18 cellular contexts compared by ENCODE assay signal in genomic region chr12:88309546-88309945, GRCh38.
DNase-seq lines count a peak whose midpoint lies in the region; ATAC-seq and TF ChIP-seq lines count a peak whose summit lies in the region.
"Had no signal": no experiment of that assay in that cellular context is flagged by ENCODE, and none has a peak within 500 bp of the region (broad histone marks: within the 10 kb centered on the region; RNA-seq: fewer than 3 reads in every experiment).

No MANE protein-coding gene starts in this region.

- H2AFZ ChIP-seq in smooth muscle cell (ENCODE audit: low read depth) = no peak overlapping the region

- peak in 5 of 8 donors; percentile 46 to 80 (median 50) for ATAC-seq in heart right ventricle
- ATAC-seq in Right ventricle myocardium inferior = no peak
- no peak for ATAC-seq in GM21717 (IDR thresholded peaks at IDR 0.05; ENCODE audit: unreplicated experiment)
- no peak for ATAC-seq in GM21367 (IDR thresholded peaks at IDR 0.05; ENCODE audit: unreplicated experiment)
- no peak for ATAC-seq in activated T-cell treated with anti-CD3 and anti-CD28 coated beads, Interleukin-2, amount 50 U/mL, for 72 hours (replicated peaks in 1 of 2)
- ATAC-seq: stimulated activated naive B cell treated with anti-CD40 and anti-IgM and Interleukin-4, amounts not matched to agents 10 μg/mL and 1 μg/mL and 100 μg/mL, for 72 hours; T-helper 17 cell had no signal

- peak overlapping the region in 7 of 10 donors; percentile 3 to 70 (median 46) for H3K27ac ChIP-seq in heart right ventricle
- H3K27ac ChIP-seq in smooth muscle cell (ENCODE audit: low read depth) = peak overlapping the region; percentile 66
- H3K27ac ChIP-seq: ovary had no signal

- DNase-seq in heart right ventricle (no peak), Right ventricle myocardium inferior (ENCODE audit: missing footprints) (no peak), adipocyte (ENCODE audit: low read depth) (peak; percentile 55), fibroblast of mammary gland (ENCODE audit: low read depth) (peak; percentile 86), smooth muscle cell (lab: John Stamatoyannopoulos, UW; ENCODE audit: unreplicated experiment) (no peak)
- DNase-seq in activated T-cell treated with anti-CD3 and anti-CD28 coated beads, Interleukin-2, amount 50 U/mL, for 72 hours = no peak
- DNase-seq: activated CD4-positive, CD25-positive, alpha-beta regulatory T cell; activated gamma-delta T cell; islet precursor cell; KBM-7; NCI-H1105 treated with DMSO at 0.1 percent for 48 hours; NCI-H2171; ovary; stimulated activated naive B cell treated with anti-CD40 and anti-IgM and Interleukin-4, amounts not matched to agents 10 μg/mL and 1 μg/mL and 100 μg/mL, for 72 hours; T-helper 17 cell had no signal

- H3F3A ChIP-seq in smooth muscle cell (ENCODE audit: low read depth) = peaks cover 5% of the 10 kb centered on the region

- peaks cover 21% of the 10 kb centered on the region for H3K27me3 Mint-ChIP-seq in activated T-cell treated with anti-CD3 and anti-CD28 coated beads, Interleukin-2, amount 50 U/mL, for 72 hours (ENCODE audit: low read depth)
- H3K27me3 Mint-ChIP-seq: stimulated activated naive B cell treated with anti-CD40 and anti-IgM and Interleukin-4, amounts not matched to agents 10 μg/mL and 1 μg/mL and 100 μg/mL, for 72 hours; T-helper 17 cell; type B pancreatic cell had no signal

- no peaks in the 10 kb centered on the region for H3K36me3 Mint-ChIP-seq in activated T-cell treated with anti-CD3 and anti-CD28 coated beads, Interleukin-2, amount 50 U/mL, for 72 hours (ENCODE audit: insufficient read depth in 2 of 2)
- H3K36me3 Mint-ChIP-seq: stimulated activated naive B cell treated with anti-CD40 and anti-IgM and Interleukin-4, amounts not matched to agents 10 μg/mL and 1 μg/mL and 100 μg/mL, for 72 hours; type B pancreatic cell had no signal

- H3K4me3 Mint-ChIP-seq in activated T-cell treated with anti-CD3 and anti-CD28 coated beads, Interleukin-2, amount 50 U/mL, for 72 hours = no peak overlapping the region
- H3K4me3 Mint-ChIP-seq: stimulated activated naive B cell treated with anti-CD40 and anti-IgM and Interleukin-4, amounts not matched to agents 10 μg/mL and 1 μg/mL and 100 μg/mL, for 72 hours; T-helper 17 cell; type B pancreatic cell had no signal

- peaks cover 0 to 48% (median 10%) of the 10 kb centered on the region in 9 donors for H3K4me1 ChIP-seq in heart right ventricle
- peaks cover 64% of the 10 kb centered on the region for H3K4me1 ChIP-seq in adipocyte (ENCODE audit: control insufficient read depth, insufficient read depth, low read length)
- no peaks in the 10 kb centered on the region for H3K4me1 ChIP-seq in smooth muscle cell (ENCODE audit: low read depth)

- H3K9ac ChIP-seq in adipocyte (ENCODE audit: low read length) = peak overlapping the region; percentile 75
- H3K9ac ChIP-seq in smooth muscle cell (ENCODE audit: low read depth) = no peak overlapping the region

- H4K20me1 ChIP-seq in smooth muscle cell (ENCODE audit: low read depth) = no peaks in the 10 kb centered on the region

- intact Hi-C loops in heart right ventricle (cut with DNase I) = no loop called here
- intact Hi-C loops in Right ventricle myocardium inferior (cut with DNase I) = no loop called here

- no peaks in the 10 kb centered on the region for H3K36me3 ChIP-seq in heart right ventricle
- no peaks in the 10 kb centered on the region for H3K36me3 ChIP-seq in adipocyte (ENCODE audit: control insufficient read depth, insufficient read depth, low read length, severe bottlenecking)
- no peaks in the 10 kb centered on the region for H3K36me3 ChIP-seq in smooth muscle cell (ENCODE audit: low read depth)
- H3K36me3 ChIP-seq: ovary had no signal

- H3K27me3 ChIP-seq in heart right ventricle (no peaks in the 10 kb centered on the region), adipocyte (replicated peaks; ENCODE audit: control insufficient read depth, insufficient read depth, low read length) (no peaks in the 10 kb centered on the region), smooth muscle cell (ENCODE audit: low read depth) (no peaks in the 10 kb centered on the region)
- H3K27me3 ChIP-seq: ovary had no signal

- peaks cover 11% of the 10 kb centered on the region for H3K4me1 Mint-ChIP-seq in activated T-cell treated with anti-CD3 and anti-CD28 coated beads, Interleukin-2, amount 50 U/mL, for 72 hours (ENCODE audit: low read depth)
- H3K4me1 Mint-ChIP-seq: stimulated activated naive B cell treated with anti-CD40 and anti-IgM and Interleukin-4, amounts not matched to agents 10 μg/mL and 1 μg/mL and 100 μg/mL, for 72 hours; T-helper 17 cell had no signal

- H3K79me2 ChIP-seq in smooth muscle cell (ENCODE audit: low read depth) = no peaks in the 10 kb centered on the region

- H3K4me3 ChIP-seq in heart right ventricle = no peak overlapping the region
- peak overlapping the region; percentile 50 for H3K4me3 ChIP-seq in adipocyte (ENCODE audit: low read length)
- no peak overlapping the region for H3K4me3 ChIP-seq in fibroblast of mammary gland (ENCODE audit: control insufficient read depth, low read depth, low read length)
- H3K4me3 ChIP-seq in smooth muscle cell = no peak overlapping the region
- H3K4me3 ChIP-seq: ovary had no signal

- H3K9me3 ChIP-seq in heart right ventricle (no peaks in the 10 kb centered on the region), adipocyte (ENCODE audit: control insufficient read depth, low read length) (no peaks in the 10 kb centered on the region), smooth muscle cell (replicated peaks; ENCODE audit: low read depth) (no peaks in the 10 kb centered on the region)
- H3K9me3 ChIP-seq: ovary had no signal

- no peaks in the 10 kb centered on the region for H3K9me3 Mint-ChIP-seq in activated T-cell treated with anti-CD3 and anti-CD28 coated beads, Interleukin-2, amount 50 U/mL, for 72 hours
- H3K9me3 Mint-ChIP-seq: stimulated activated naive B cell treated with anti-CD40 and anti-IgM and Interleukin-4, amounts not matched to agents 10 μg/mL and 1 μg/mL and 100 μg/mL, for 72 hours; type B pancreatic cell had no signal

- 39 to 40% methylated on average over 2 of the region's 2 CpGs for whole genome bisulfite sequencing in heart right ventricle, 2 donors
- 43% methylated on average over 2 of the region's 2 CpGs for WGBS in smooth muscle cell (ENCODE audit: low lambda C conversion rate)

- no peak overlapping the region for H3K27ac Mint-ChIP-seq in activated T-cell treated with anti-CD3 and anti-CD28 coated beads, Interleukin-2, amount 50 U/mL, for 72 hours
- H3K27ac Mint-ChIP-seq: stimulated activated naive B cell treated with anti-CD40 and anti-IgM and Interleukin-4, amounts not matched to agents 10 μg/mL and 1 μg/mL and 100 μg/mL, for 72 hours; T-helper 17 cell; type B pancreatic cell had no signal

- peak overlapping the region; percentile 37 for H3K4me2 ChIP-seq in smooth muscle cell

- TF ChIP-seq CTCF in heart right ventricle (IDR thresholded peaks at IDR 0.05) (no peak), fibroblast of mammary gland (conservative IDR thresholded peaks at IDR 0.05; ENCODE audit: control insufficient read depth, insufficient read depth, low read depth, low read length) (no peak), smooth muscle cell (IDR thresholded peaks at IDR 0.05; ENCODE audit: borderline replicate concordance, insufficient read depth, poor library complexity, severe bottlenecking) (no peak)

Comparison
In these comparisons a context has a peak if more than half of its experiments do, and no peak if none do; other contexts are left out.
1. ATAC-seq: peak in heart right ventricle (5 of 8); none in Right ventricle myocardium inferior (single experiment), GM21717 (single experiment), GM21367 (single experiment) and activated T-cell treated with anti-CD3 and anti-CD28 coated beads, Interleukin-2, amount 50 U/mL, for 72 hours (0 of 2).
2. DNase-seq: peak in adipocyte (single experiment) and fibroblast of mammary gland (single experiment); none in heart right ventricle (0 of 2), Right ventricle myocardium inferior (single experiment), smooth muscle cell (single experiment) and activated T-cell treated with anti-CD3 and anti-CD28 coated beads, Interleukin-2, amount 50 U/mL, for 72 hours (0 of 2).